13 cellular contexts compared by ENCODE assay signal in the genomic region with DNA sequence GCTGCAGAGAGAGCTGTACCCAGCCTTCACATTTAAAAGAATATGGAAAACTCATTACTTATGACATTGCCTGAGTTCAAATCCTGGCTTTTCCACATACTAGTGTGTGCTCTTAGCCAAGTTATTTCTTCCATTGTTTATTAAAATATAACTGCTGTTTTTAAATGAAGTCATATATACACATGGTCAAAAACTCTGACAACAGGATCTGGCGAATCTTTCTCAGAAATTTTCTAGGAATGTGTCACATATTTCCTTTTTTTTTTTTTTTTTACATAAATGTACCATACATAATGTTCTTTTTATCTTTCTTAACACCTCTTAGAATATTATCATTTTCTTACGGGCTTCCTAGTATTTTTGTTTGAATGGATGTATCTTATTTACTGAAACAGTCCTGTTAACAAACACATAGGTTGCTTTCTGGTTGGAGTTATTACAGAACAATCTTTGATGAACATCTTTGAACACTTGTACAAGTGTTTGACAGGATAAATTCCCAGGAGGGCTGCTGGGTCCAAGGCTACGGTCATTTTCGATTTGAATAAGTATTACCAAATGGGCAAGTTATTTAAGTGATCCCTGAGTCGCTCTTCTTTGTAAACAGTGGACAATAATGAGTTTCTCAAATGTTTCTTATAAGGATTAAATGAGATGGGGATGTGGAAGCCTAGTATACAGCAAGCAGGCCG. TPM values are rescaled to one million over a fixed set of nuclear protein-coding genes. Genes with fewer than 3 reads are reported as not detected.
DNase-seq lines count a peak whose midpoint lies in the region; ATAC-seq and TF ChIP-seq lines count a peak whose summit lies in the region.
"Had no signal": no experiment of that assay in that cellular context is flagged by ENCODE, and none has a peak within 500 bp of the region (broad histone marks: within the 10 kb centered on the region; RNA-seq: fewer than 3 reads in every experiment).

No MANE protein-coding gene starts in this region.

- H3K4me1 Mint-ChIP-seq in Caco-2 (ENCODE audit: low read depth, unreplicated experiment) (peaks cover 9% of the 10 kb centered on the region), memory B cell (peaks cover 36% of the 10 kb centered on the region)

- H3K27me3 ChIP-seq in A673 (replicated peaks; ENCODE audit: insufficient read depth, low read depth, low read length, poor library complexity) (no peaks in the 10 kb centered on the region), Caco-2 (replicated peaks; ENCODE audit: control insufficient read depth, insufficient read depth, low read length) (no peaks in the 10 kb centered on the region)

- H3K36me3 Mint-ChIP-seq in Caco-2 (ENCODE audit: insufficient read depth, unreplicated experiment) (peaks cover 8% of the 10 kb centered on the region), memory B cell (peaks cover 2% of the 10 kb centered on the region)
- peaks cover 16 to 31% of the 10 kb centered on the region in 2 donors for H3K36me3 Mint-ChIP-seq in activated naive CD4-positive, alpha-beta T cell treated with anti-CD3 and anti-CD28 coated beads, Interleukin-2, amount 50 U/mL, for 72 hours

- H3K4me1 ChIP-seq in A673 (ENCODE audit: insufficient read depth, low read length, poor library complexity, severe bottlenecking) (peaks cover 5% of the 10 kb centered on the region), Caco-2 (peaks cover 22% of the 10 kb centered on the region)

- POLR2A ChIA-PET in A673 (lab: Charles Lee; ENCODE audit: low non-redundant PET) (no interaction called here), Caco-2 (lab: Charles Lee) (interaction anchor here (1.2 kb wide), 1 partner anchor 58 kb away, joined by 3 read pairs; no protein-coding TSS in a partner anchor)

- H3K27me3 Mint-ChIP-seq in Caco-2 (ENCODE audit: insufficient read depth, unreplicated experiment) (no peaks in the 10 kb centered on the region), memory B cell (no peaks in the 10 kb centered on the region)

- H3K27ac ChIP-seq in A673 (ENCODE audit: low read depth, low read length, poor library complexity, severe bottlenecking) = no peak overlapping the region
- H3K27ac ChIP-seq in coronary artery = peak overlapping the region in 1 of 2 donors; percentile 99
- H3K27ac ChIP-seq in caudate nucleus (ENCODE audit: low read depth, low read length) = no peak overlapping the region

- BruUV-seq in A673 (replicated peaks; lab: Mats Ljungman, UMichigan) (TSS peak; percentile 76), Caco-2 (replicated peaks; lab: Mats Ljungman, UMichigan) (no TSS peak)

- no peak for ATAC-seq in activated naive CD4-positive, alpha-beta T cell treated with anti-CD3 and anti-CD28 coated beads, Interleukin-2, amount 50 U/mL, for 72 hours
- no peak for ATAC-seq in memory B cell (ENCODE audit: low read depth)

- CTCF ChIA-PET in A673 (lab: Charles Lee) = no interaction called here
- CTCF ChIA-PET in Caco-2 (lab: Charles Lee) = no interaction called here

- intact Hi-C loops in A673 (cut with micrococcal nuclease; ENCODE audit: unreplicated experiment) (no loop called here), Caco-2 (cut with micrococcal nuclease; ENCODE audit: unreplicated experiment) (no loop called here)

- H3K27ac Mint-ChIP-seq in Caco-2 (ENCODE audit: unreplicated experiment) = no peak overlapping the region
- peak overlapping the region; percentile 16 to 100 for H3K27ac Mint-ChIP-seq in activated naive CD4-positive, alpha-beta T cell treated with anti-CD3 and anti-CD28 coated beads, Interleukin-2, amount 50 U/mL, for 72 hours
- peak overlapping the region; percentile 98 for H3K27ac Mint-ChIP-seq in memory B cell

- H3K36me3 ChIP-seq in A673 (ENCODE audit: insufficient read depth, low read length, poor library complexity, severe bottlenecking) = no peaks in the 10 kb centered on the region
- no peaks in the 10 kb centered on the region for H3K36me3 ChIP-seq in Caco-2 (ENCODE audit: control insufficient read depth, insufficient read depth, low read length)
- H3K36me3 ChIP-seq: BLaER1 treated with 17β-estradiol and CSF1 and Interleukin-3, amounts not matched to agents 10 nM and 100 nM had no signal

- H3K4me3 ChIP-seq in A673 (ENCODE audit: low read depth, low read length, poor library complexity, severe bottlenecking) (no peak overlapping the region), Caco-2 (ENCODE audit: low read depth, low read length) (no peak overlapping the region), coronary artery (no peak overlapping the region)

- DNase-seq in A673 (ENCODE audit: low spot score) = no peak
- DNase-seq in Caco-2 = no peak
- no peak for DNase-seq in activated naive CD4-positive, alpha-beta T cell treated with anti-CD3 and anti-CD28 coated beads, Interleukin-2, amount 50 U/mL, for 72 hours (ENCODE audit: low spot score in 2 of 2)
- no peak for DNase-seq in memory B cell (ENCODE audit: low spot score in 2 of 2)
- DNase-seq in OCI-M2 (lab: John Stamatoyannopoulos, UW; ENCODE audit: unreplicated experiment) = no peak
- no peak for DNase-seq in ureter (ENCODE audit: low spot score)
- DNase-seq in coronary artery (ENCODE audit: low spot score) = no peak
- no peak for DNase-seq in caudate nucleus (lab: John Stamatoyannopoulos, UW)
- DNase-seq: NCI-H1417 treated with DMSO at 0.1 percent for 48 hours; NCI-H524 treated with DMSO at 0.1 percent for 48 hours; retina; stimulated activated CD4-positive, alpha-beta T cell treated with anti-CD3 and anti-CD28 coated beads, Interleukin-4, amount 100 ng/mL, for 24 hours had no signal

- no peak for TF ChIP-seq CTCF in A673 (conservative IDR thresholded peaks at IDR 0.05; ENCODE audit: low read depth, low read length)
- no peak for TF ChIP-seq CTCF in Caco-2 (IDR thresholded peaks at IDR 0.05; ENCODE audit: insufficient read depth in 1 of 2, low read depth in 1 of 2, low read length in 1 of 2, severe bottlenecking in 1 of 2, unreplicated experiment in 1 of 2)
- TF ChIP-seq CTCF in coronary artery (IDR thresholded peaks at IDR 0.05) = no peak

- peak overlapping the region; percentile 93 for H3K4me3 Mint-ChIP-seq in Caco-2 (ENCODE audit: unreplicated experiment)
- H3K4me3 Mint-ChIP-seq in memory B cell = peak overlapping the region; percentile 83

- H3K9me3 ChIP-seq in A673 (ENCODE audit: low read depth, low read length, poor library complexity, severe bottlenecking) (no peaks in the 10 kb centered on the region), Caco-2 (no peaks in the 10 kb centered on the region; the same call in 1 of the 2 replicates)

- H3K9me3 Mint-ChIP-seq in Caco-2 (ENCODE audit: unreplicated experiment) (no peaks in the 10 kb centered on the region), memory B cell (no peaks in the 10 kb centered on the region)
- peaks cover 0 to 4% of the 10 kb centered on the region in 2 donors for H3K9me3 Mint-ChIP-seq in activated naive CD4-positive, alpha-beta T cell treated with anti-CD3 and anti-CD28 coated beads, Interleukin-2, amount 50 U/mL, for 72 hours

RNA-seq across cellular contexts. Expression of gene SNX9, which starts 1.6 kb away (rescaled TPM):
- total RNA-seq in A673 (2021) (24.8 and 29.5 TPM in 2 replicates), Caco-2 (2022) (27.4 and 29.5 TPM in 2 replicates), ureter (45.8 TPM)
- total RNA-seq in activated naive CD4-positive, alpha-beta T cell treated with anti-CD3 and anti-CD28 coated beads, Interleukin-2, amount 50 U/mL, for 72 hours = 10 to 100 TPM; 27.6 to 35.0 TPM
